10 cellular contexts compared by ENCODE assay signal in genomic region chr5:124677376-124677998, GRCh38.
DNase-seq lines count a peak whose midpoint lies in the region; ATAC-seq and TF ChIP-seq lines count a peak whose summit lies in the region.
"Had no signal": no experiment of that assay in that cellular context is flagged by ENCODE, and none has a peak within 500 bp of the region (broad histone marks: within the 10 kb centered on the region; RNA-seq: fewer than 3 reads in every experiment).

No MANE protein-coding gene starts in this region.

- no peak for TF ChIP-seq POLR2A in esophagus muscularis mucosa (IDR thresholded peaks at IDR 0.05; ENCODE audit: low read depth)

- intact Hi-C loops in esophagus muscularis mucosa (cut with DNase I) = no loop called here
- intact Hi-C loops in upper lobe of right lung (cut with DNase I) = no loop called here

- TF ChIP-seq CTCF in esophagus muscularis mucosa (IDR thresholded peaks at IDR 0.05) (no peak), upper lobe of right lung (IDR thresholded peaks at IDR 0.05) (no peak)

- H3K27me3 ChIP-seq in esophagus muscularis mucosa (no peaks in the 10 kb centered on the region), muscle layer of duodenum (ENCODE audit: low read depth, low read length) (no peaks in the 10 kb centered on the region), upper lobe of right lung (no peaks in the 10 kb centered on the region)

- peak overlapping the region; percentile 44 to 68 (median 58) for H3K27ac ChIP-seq in esophagus muscularis mucosa (replicated peaks in 1 of 4)
- peak overlapping the region; percentile 67 for H3K27ac ChIP-seq in muscle layer of duodenum (ENCODE audit: low read length)
- peak overlapping the region; percentile 37 for H3K27ac ChIP-seq in upper lobe of right lung

- DNase-seq in DMS53 (lab: John Stamatoyannopoulos, UW) = peak; percentile 12
- no peak for DNase-seq in DMS53 treated with DMSO at 0.1 percent for 48 hours (lab: John Stamatoyannopoulos, UW; ENCODE audit: unreplicated experiment)
- DNase-seq in esophagus muscularis mucosa (ENCODE audit: extremely low spot score) = no peak
- DNase-seq in upper lobe of right lung = no peak
- no peak for DNase-seq in islet precursor cell
- no peak for DNase-seq in GM19240 (ENCODE audit: insufficient read length, low spot score)
- DNase-seq: 8988T; activated naive CD8-positive, alpha-beta T cell treated with anti-CD3 and anti-CD28 coated beads, Interleukin-2, amount 10 ng/mL, durations not matched to agents 7 days and 5 days had no signal

- peaks cover 32 to 76% (median 64%) of the 10 kb centered on the region in 4 donors for H3K4me1 ChIP-seq in esophagus muscularis mucosa
- H3K4me1 ChIP-seq in muscle layer of duodenum (ENCODE audit: control insufficient read depth in 1 of 2, insufficient read depth in 2 of 2, low read length in 2 of 2) = peaks cover 18 to 38% of the 10 kb centered on the region in 2 donors
- H3K4me1 ChIP-seq in upper lobe of right lung = peaks cover 52% of the 10 kb centered on the region

- H3K9me3 ChIP-seq in esophagus muscularis mucosa = no peaks in the 10 kb centered on the region
- H3K9me3 ChIP-seq in muscle layer of duodenum (ENCODE audit: control insufficient read depth in 1 of 2, low read length in 2 of 2) = no peaks in the 10 kb centered on the region
- no peaks in the 10 kb centered on the region for H3K9me3 ChIP-seq in upper lobe of right lung

- TF ChIP-seq EP300 in esophagus muscularis mucosa (IDR thresholded peaks at IDR 0.05) = no peak

- ATAC-seq in upper lobe of right lung (peak; percentile 53), GM18858 (IDR thresholded peaks at IDR 0.05; ENCODE audit: unreplicated experiment) (no peak)

- H3K4me3 ChIP-seq in esophagus muscularis mucosa (peak overlapping the region in 1 of 4 donors; percentile 19), muscle layer of duodenum (ENCODE audit: low read depth in 1 of 2, low read length in 2 of 2) (no peak overlapping the region), upper lobe of right lung (no peak overlapping the region)

- H3K36me3 ChIP-seq in esophagus muscularis mucosa (no peaks in the 10 kb centered on the region), muscle layer of duodenum (ENCODE audit: control insufficient read depth in 1 of 2, insufficient read depth in 2 of 2, low read length in 2 of 2) (no peaks in the 10 kb centered on the region), upper lobe of right lung (no peaks in the 10 kb centered on the region)

- WGBS in esophagus muscularis mucosa = 42% methylated on average over 8 of the region's 8 CpGs
